In the genomic region with DNA sequence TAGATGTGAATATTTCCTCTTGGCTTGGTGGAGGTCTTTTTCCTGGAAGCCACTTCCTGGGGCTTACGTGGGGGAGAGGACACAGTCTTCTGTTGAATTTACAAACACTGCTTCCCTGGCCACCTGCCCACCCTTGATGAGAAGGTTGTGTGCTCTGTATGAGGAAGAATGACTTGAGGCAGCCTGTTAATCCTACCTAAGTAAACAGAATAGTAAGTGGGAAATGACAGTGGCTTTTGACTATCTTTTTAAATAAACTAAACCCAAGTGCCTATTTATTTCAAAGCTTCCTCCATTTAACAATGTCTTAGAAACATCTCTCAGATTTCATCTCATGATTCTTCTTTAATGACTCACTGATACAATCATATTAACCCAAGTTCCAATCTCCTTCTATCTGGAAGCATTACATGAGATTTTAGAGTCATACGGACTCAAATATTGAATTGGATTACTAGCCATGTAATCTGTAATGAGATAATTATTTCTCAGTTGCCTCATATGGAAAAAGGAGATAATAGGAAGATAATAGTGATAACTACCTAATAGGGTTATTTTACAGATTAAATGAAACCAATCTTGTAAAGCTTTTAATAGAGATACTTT, we compare ENCODE assay signal across 10 cellular contexts.
A peak's percentile ranks its signal among the peaks of the same experiment; 100 is the strongest.
DNase-seq lines count a peak whose midpoint lies in the region; ATAC-seq and TF ChIP-seq lines count a peak whose summit lies in the region.
"Had no signal": no experiment of that assay in that cellular context is flagged by ENCODE, and none has a peak within 500 bp of the region (broad histone marks: within the 10 kb centered on the region; RNA-seq: fewer than 3 reads in every experiment).

No MANE protein-coding gene starts in this region.

- TF ChIP-seq CTCF in SK-N-SH (IDR thresholded peaks at IDR 0.05) (no peak), smooth muscle cell (IDR thresholded peaks at IDR 0.05; ENCODE audit: borderline replicate concordance, insufficient read depth, poor library complexity, severe bottlenecking) (no peak)

- H3K79me2 ChIP-seq in SK-N-SH (ENCODE audit: insufficient read depth) (no peaks in the 10 kb centered on the region), smooth muscle cell (ENCODE audit: low read depth) (no peaks in the 10 kb centered on the region)

- H3K9ac ChIP-seq in SK-N-SH: no peak overlapping the region
- no peak overlapping the region for H3K9ac ChIP-seq in smooth muscle cell (ENCODE audit: low read depth)

- H3F3A ChIP-seq in SK-N-SH (replicated peaks; ENCODE audit: insufficient read depth): peaks cover 7% of the 10 kb centered on the region
- H3F3A ChIP-seq in smooth muscle cell (ENCODE audit: low read depth): no peaks in the 10 kb centered on the region

- ATAC-seq in left ventricle myocardium superior (peak; percentile 71), GM21367 (IDR thresholded peaks at IDR 0.05; ENCODE audit: unreplicated experiment) (no peak)
- no peak for ATAC-seq in stimulated activated naive B cell treated with anti-CD40 and anti-IgM and Interleukin-4, amounts not matched to agents 10 μg/mL and 1 μg/mL and 100 μg/mL, for 72 hours (replicated peaks)
- ATAC-seq: foreskin keratinocyte had no signal

- H3K27me3 ChIP-seq in SK-N-SH (ENCODE audit: insufficient read depth) (no peaks in the 10 kb centered on the region), smooth muscle cell (ENCODE audit: low read depth) (no peaks in the 10 kb centered on the region)
- H3K27me3 ChIP-seq: foreskin keratinocyte had no signal

- whole genome bisulfite sequencing in SK-N-SH (ENCODE audit: low lambda C conversion rate): 7% methylated on average over 2 of the region's 2 CpGs
- WGBS in smooth muscle cell (ENCODE audit: low lambda C conversion rate): 43% methylated on average over 2 of the region's 2 CpGs

- TF ChIP-seq RAD21 in SK-N-SH (IDR thresholded peaks at IDR 0.05; ENCODE audit: low read length): no peak

- H3K27me3 Mint-ChIP-seq in stimulated activated naive B cell treated with anti-CD40 and anti-IgM and Interleukin-4, amounts not matched to agents 10 μg/mL and 1 μg/mL and 100 μg/mL, for 72 hours: peaks cover 0 to 18% of the 10 kb centered on the region in 2 donors

- DNase-seq in HT-29 (ENCODE audit: low spot score) (peak; percentile 11), SK-N-SH (no peak), left ventricle myocardium superior (peak; percentile 68), smooth muscle cell (lab: John Stamatoyannopoulos, UW; ENCODE audit: unreplicated experiment) (no peak), NCI-H2081 treated with DMSO at 0.1 percent for 48 hours (lab: John Stamatoyannopoulos, UW) (no peak)
- no peak for DNase-seq in stimulated activated naive B cell treated with anti-CD40 and anti-IgM and Interleukin-4, amounts not matched to agents 10 μg/mL and 1 μg/mL and 100 μg/mL, for 72 hours
- no peak for DNase-seq in activated T-cell treated with anti-CD3 and anti-CD28 coated beads, Interleukin-2, amount 50 U/mL, for 1 hour
- DNase-seq: activated CD4-positive, alpha-beta T cell treated with anti-CD3 and anti-CD28 coated beads for 48 hours had no signal

- CTCF ChIA-PET in SK-N-SH (lab: Yijun Ruan, JAX): interaction anchor here (1.2 to 1.5 kb wide), 3 partner anchors 81 to 110 kb away, joined by 4 to 8 read pairs (median 7); no protein-coding TSS in a partner anchor

- H4K20me1 ChIP-seq in SK-N-SH (ENCODE audit: insufficient read depth) (no peaks in the 10 kb centered on the region), smooth muscle cell (ENCODE audit: low read depth) (no peaks in the 10 kb centered on the region)

- no peak overlapping the region for H3K27ac Mint-ChIP-seq in stimulated activated naive B cell treated with anti-CD40 and anti-IgM and Interleukin-4, amounts not matched to agents 10 μg/mL and 1 μg/mL and 100 μg/mL, for 72 hours

- no peaks in the 10 kb centered on the region for H3K36me3 ChIP-seq in SK-N-SH (replicated peaks in 1 of 2; ENCODE audit: control insufficient read depth in 1 of 2, insufficient read depth in 2 of 2, low read length in 1 of 2)
- no peaks in the 10 kb centered on the region for H3K36me3 ChIP-seq in smooth muscle cell (ENCODE audit: low read depth)

- H3K36me3 Mint-ChIP-seq in stimulated activated naive B cell treated with anti-CD40 and anti-IgM and Interleukin-4, amounts not matched to agents 10 μg/mL and 1 μg/mL and 100 μg/mL, for 72 hours: no peaks in the 10 kb centered on the region

- H3K9me3 ChIP-seq in SK-N-SH: no peaks in the 10 kb centered on the region
- no peaks in the 10 kb centered on the region for H3K9me3 ChIP-seq in smooth muscle cell (replicated peaks; ENCODE audit: low read depth)

- H3K9me2 ChIP-seq in SK-N-SH: no peaks in the 10 kb centered on the region

- no peak overlapping the region for H3K27ac ChIP-seq in SK-N-SH (ENCODE audit: low read depth in 2 of 2, low read length in 1 of 2)
- no peak overlapping the region for H3K27ac ChIP-seq in smooth muscle cell (ENCODE audit: low read depth)
- H3K27ac ChIP-seq: foreskin keratinocyte had no signal

- no peak overlapping the region for H3K4me3 Mint-ChIP-seq in stimulated activated naive B cell treated with anti-CD40 and anti-IgM and Interleukin-4, amounts not matched to agents 10 μg/mL and 1 μg/mL and 100 μg/mL, for 72 hours

- no peak overlapping the region for H2AFZ ChIP-seq in SK-N-SH (ENCODE audit: low read depth)
- H2AFZ ChIP-seq in smooth muscle cell (ENCODE audit: low read depth): no peak overlapping the region

- H3K4me3 ChIP-seq in SK-N-SH (ENCODE audit: low read depth in 2 of 2, low read length in 1 of 2) (no peak overlapping the region), smooth muscle cell (no peak overlapping the region)

- TF ChIP-seq EP300 in SK-N-SH (IDR thresholded peaks at IDR 0.05; ENCODE audit: borderline replicate concordance in 1 of 2, low read depth in 1 of 2, low read length in 1 of 2): peak in 1 of 2 experiments; percentile 45; a peak in 1 of 4 replicates

- no peaks in the 10 kb centered on the region for H3K9me3 Mint-ChIP-seq in stimulated activated naive B cell treated with anti-CD40 and anti-IgM and Interleukin-4, amounts not matched to agents 10 μg/mL and 1 μg/mL and 100 μg/mL, for 72 hours

- intact Hi-C loops in left ventricle myocardium superior (cut with micrococcal nuclease): no loop called here

- H3K4me2 ChIP-seq in SK-N-SH (no peak overlapping the region; the same call in 1 of the 2 replicates), smooth muscle cell (peak overlapping the region; percentile 42)

- POLR2A ChIA-PET in SK-N-SH (lab: Yijun Ruan, JAX): no interaction called here

- H3K4me1 Mint-ChIP-seq in stimulated activated naive B cell treated with anti-CD40 and anti-IgM and Interleukin-4, amounts not matched to agents 10 μg/mL and 1 μg/mL and 100 μg/mL, for 72 hours: no peaks in the 10 kb centered on the region

- H3K4me1 ChIP-seq in SK-N-SH (ENCODE audit: control insufficient read depth in 1 of 2, insufficient read depth in 2 of 2, low read depth in 1 of 2, low read length in 1 of 2) (peaks cover 7 to 10% of the 10 kb centered on the region in 2 experiments; a peak in 3 of 4 replicates), smooth muscle cell (ENCODE audit: low read depth) (peaks cover 3% of the 10 kb centered on the region)
- H3K4me1 ChIP-seq: foreskin keratinocyte had no signal

TF ChIP-seq in SK-N-SH, 30 proteins besides CTCF, POLR2A, EP300 and RAD21:
- TF ChIP-seq TCF12 (IDR thresholded peaks at IDR 0.05): peak; percentile 38
- no peak for TF ChIP-seq EZH2phosphoT487 (IDR thresholded peaks at IDR 0.05; ENCODE audit: borderline replicate concordance, low read depth)
- TF ChIP-seq NRF1 (IDR thresholded peaks at IDR 0.05; ENCODE audit: low read depth, low read length): no peak
- TF ChIP-seq, protein P1, sequence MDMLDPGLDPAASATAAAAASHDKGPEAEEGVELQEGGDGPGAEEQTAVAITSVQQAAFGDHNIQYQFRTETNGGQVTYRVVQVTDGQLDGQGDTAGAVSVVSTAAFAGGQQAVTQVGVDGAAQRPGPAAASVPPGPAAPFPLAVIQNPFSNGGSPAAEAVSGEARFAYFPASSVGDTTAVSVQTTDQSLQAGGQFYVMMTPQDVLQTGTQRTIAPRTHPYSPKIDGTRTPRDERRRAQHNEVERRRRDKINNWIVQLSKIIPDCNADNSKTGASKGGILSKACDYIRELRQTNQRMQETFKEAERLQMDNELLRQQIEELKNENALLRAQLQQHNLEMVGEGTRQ (IDR thresholded peaks at IDR 0.05; ENCODE audit: borderline replicate concordance, low read depth, low read length): no peak
- TF ChIP-seq CHD2 (IDR thresholded peaks at IDR 0.05; ENCODE audit: low read length, partially characterized antibody): peak; percentile 46
- TF ChIP-seq, protein P2, sequence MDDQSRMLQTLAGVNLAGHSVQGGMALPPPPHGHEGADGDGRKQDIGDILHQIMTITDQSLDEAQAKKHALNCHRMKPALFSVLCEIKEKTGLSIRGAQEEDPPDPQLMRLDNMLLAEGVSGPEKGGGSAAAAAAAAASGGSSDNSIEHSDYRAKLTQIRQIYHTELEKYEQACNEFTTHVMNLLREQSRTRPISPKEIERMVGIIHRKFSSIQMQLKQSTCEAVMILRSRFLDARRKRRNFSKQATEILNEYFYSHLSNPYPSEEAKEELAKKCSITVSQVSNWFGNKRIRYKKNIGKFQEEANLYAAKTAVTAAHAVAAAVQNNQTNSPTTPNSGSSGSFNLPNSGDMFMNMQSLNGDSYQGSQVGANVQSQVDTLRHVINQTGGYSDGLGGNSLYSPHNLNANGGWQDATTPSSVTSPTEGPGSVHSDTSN (IDR thresholded peaks at IDR 0.05): peak; percentile 32; the same call in 1 of the 2 replicates
- TF ChIP-seq FOSL2 (IDR thresholded peaks at IDR 0.05; ENCODE audit: borderline replicate concordance, low read depth): peak; percentile 48; the same call in 1 of the 2 replicates
- TF ChIP-seq JUND (IDR thresholded peaks at IDR 0.05): peak; percentile 68
- TF ChIP-seq RCOR1 (IDR thresholded peaks at IDR 0.05; ENCODE audit: low read length): peak; percentile 41; the same call in 1 of the 2 replicates

Comparison
In these comparisons a context has a peak if more than half of its experiments do, and no peak if none do; other contexts are left out.
1. DNase-seq: peak in HT-29 (single experiment) and left ventricle myocardium superior (single experiment); none in SK-N-SH (single experiment), smooth muscle cell (single experiment), stimulated activated naive B cell treated with anti-CD40 and anti-IgM and Interleukin-4, amounts not matched to agents 10 μg/mL and 1 μg/mL and 100 μg/mL, for 72 hours (single experiment), activated T-cell treated with anti-CD3 and anti-CD28 coated beads, Interleukin-2, amount 50 U/mL, for 1 hour (single experiment) and NCI-H2081 treated with DMSO at 0.1 percent for 48 hours (single experiment).